In the genomic region with DNA sequence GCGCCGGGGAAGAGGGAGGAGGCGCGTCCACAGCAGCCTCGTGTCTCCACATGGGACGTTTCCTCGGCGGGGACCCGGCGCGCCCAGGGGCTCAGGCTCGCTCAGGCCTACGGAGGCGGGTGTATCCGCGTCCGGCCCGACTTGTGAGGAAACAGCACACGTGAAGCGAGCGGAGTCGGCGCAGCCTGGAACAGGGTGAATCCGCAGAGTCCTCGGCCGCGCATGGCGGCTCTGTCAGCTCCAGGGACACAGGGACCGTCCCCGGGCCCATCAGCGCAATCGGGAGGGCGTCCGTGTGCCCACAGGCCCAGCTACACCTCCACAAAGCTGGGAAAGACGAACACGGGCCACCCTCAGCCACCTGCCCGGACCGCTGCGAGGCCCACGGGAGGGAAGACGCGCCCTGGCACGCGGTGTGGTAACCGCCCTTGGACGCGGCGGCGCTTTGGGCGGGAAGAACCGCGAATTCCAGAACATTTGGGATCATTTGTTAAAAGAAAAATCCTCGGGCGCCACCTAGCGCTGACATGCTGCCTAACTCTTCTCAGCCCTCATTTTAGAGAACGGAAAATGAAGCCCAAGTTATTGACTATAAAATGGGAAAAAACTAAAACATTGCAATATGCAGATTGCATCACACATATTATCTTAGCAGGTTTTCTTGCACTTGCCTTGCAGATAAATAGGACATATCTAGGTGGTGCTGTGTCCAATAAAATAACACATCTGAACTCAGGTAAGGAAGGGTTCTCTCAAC, we compare ENCODE assay signal across 8 cellular contexts. TPM values are rescaled to one million over a fixed set of nuclear protein-coding genes. Genes with fewer than 3 reads are reported as not detected.
A peak's percentile ranks its signal among the peaks of the same experiment; 100 is the strongest.
DNase-seq lines count a peak whose midpoint lies in the region; ATAC-seq and TF ChIP-seq lines count a peak whose summit lies in the region.

No MANE protein-coding gene starts in this region.

- H3K27me3 Mint-ChIP-seq in CD8-positive, alpha-beta T cell (ENCODE audit: low read depth) = peaks cover 2% of the 10 kb centered on the region

- TF ChIP-seq CTCF in CD8-positive, alpha-beta T cell (IDR thresholded peaks at IDR 0.05) = peak; percentile 98
- TF ChIP-seq CTCF in lower leg skin (IDR thresholded peaks at IDR 0.05) = no peak

- no peaks in the 10 kb centered on the region for H3K4me1 ChIP-seq in CD8-positive, alpha-beta T cell (ENCODE audit: insufficient read depth, low read length)

- peak overlapping the region; percentile 64 for H3K27ac Mint-ChIP-seq in CD8-positive, alpha-beta T cell

- H3K4me3 ChIP-seq in CD8-positive, alpha-beta T cell (ENCODE audit: low read depth, low read length) = peak overlapping the region; percentile 59
- no peak overlapping the region for H3K4me3 ChIP-seq in lower leg skin (ENCODE audit: low read depth, poor library complexity, severe bottlenecking)

- no peak for TF ChIP-seq POLR2A in lower leg skin (IDR thresholded peaks at IDR 0.05)

- ATAC-seq in CD8-positive, alpha-beta T cell = peak; percentile 68
- peak; percentile 54 for ATAC-seq in GM21423 (IDR thresholded peaks at IDR 0.05; ENCODE audit: unreplicated experiment)
- ATAC-seq in GM18861 (IDR thresholded peaks at IDR 0.05; ENCODE audit: unreplicated experiment) = no peak

- POLR2A ChIA-PET in CD8-positive, alpha-beta T cell (lab: Charles Lee) = interaction anchor here (1.1 kb wide), 1 partner anchor 397 kb away, joined by 3 read pairs; no protein-coding TSS in a partner anchor

- CTCF ChIA-PET in CD8-positive, alpha-beta T cell (lab: Charles Lee) = interaction anchor here (0.5 to 3.7 kb wide), 30 partner anchors 11 to 620 kb away, joined by 3 to 33 read pairs (median 4); a partner anchor contains a TSS

- H3K4me3 Mint-ChIP-seq in CD8-positive, alpha-beta T cell = peak overlapping the region; percentile 82

- H3K27me3 ChIP-seq in CD8-positive, alpha-beta T cell (ENCODE audit: insufficient read depth, low read length) = no peaks in the 10 kb centered on the region

- intact Hi-C loops in CD8-positive, alpha-beta T cell (cut with DNase I, micrococcal nuclease) = loop anchor here (1.0 to 5.0 kb wide), 5 partner anchors 40 to 391 kb away; a partner anchor contains a TSS
- intact Hi-C loops in lower leg skin (cut with DNase I; ENCODE audit: low total_unique reads) = no loop called here

- H3K27ac ChIP-seq in CD8-positive, alpha-beta T cell (ENCODE audit: low read depth, low read length) = peak overlapping the region; percentile 8

- 12 to 13% methylated on average over 27 to 32 of the region's 56 CpGs for WGBS in lower leg skin, 2 donors

- no peaks in the 10 kb centered on the region for H3K36me3 ChIP-seq in CD8-positive, alpha-beta T cell (ENCODE audit: insufficient read depth, low read length)

- no peaks in the 10 kb centered on the region for H3K9me3 ChIP-seq in CD8-positive, alpha-beta T cell (ENCODE audit: low read length)

- H3K4me1 Mint-ChIP-seq in CD8-positive, alpha-beta T cell (ENCODE audit: low read depth) = peaks cover 6% of the 10 kb centered on the region

- DNase-seq in CD8-positive, alpha-beta T cell = peak; percentile 12 to 78 (median 47)
- DNase-seq in NCI-H128 (lab: John Stamatoyannopoulos, UW; ENCODE audit: unreplicated experiment) = peak; percentile 32
- DNase-seq in activated CD4-positive, alpha-beta T cell treated with anti-CD3 and anti-CD28 coated beads for 24 hours (ENCODE audit: low read depth in 2 of 2) = peak; percentile 31 to 43
- DNase-seq in dedifferentiated amniotic fluid mesenchymal stem cell (ENCODE audit: extremely low spot score) = peak; percentile 67
- DNase-seq in lower leg skin (ENCODE audit: low spot score in 2 of 2) = peak; percentile 81 to 96
- peak; percentile 21 to 54 for DNase-seq in stimulated activated CD4-positive, alpha-beta T cell treated with anti-CD3 and anti-CD28 coated beads, Interleukin-4, amount 100 ng/mL, for 48 hours (ENCODE audit: low read depth in 2 of 2)

- H3K36me3 Mint-ChIP-seq in CD8-positive, alpha-beta T cell = no peaks in the 10 kb centered on the region

- no peaks in the 10 kb centered on the region for H3K9me3 Mint-ChIP-seq in CD8-positive, alpha-beta T cell

RNA-seq across cellular contexts. Expression of a gene that starts 40.4 kb away (rescaled TPM):
- total RNA-seq in CD8-positive, alpha-beta T cell = 10 to 100 TPM; 30.7 to 33.6 TPM
- total RNA-seq in lower leg skin = 10 to 100 TPM; 15.1 to 20.5 (median 17.1) TPM

Comparison
In these comparisons a context has a peak if more than half of its experiments do, and no peak if none do; other contexts are left out.
1. DNase-seq: peak in every context shown above with its lines; median percentile 88 in lower leg skin; 67 in dedifferentiated amniotic fluid mesenchymal stem cell; 47 in CD8-positive, alpha-beta T cell; 38 in stimulated activated CD4-positive, alpha-beta T cell treated with anti-CD3 and anti-CD28 coated beads, Interleukin-4, amount 100 ng/mL, for 48 hours; 37 in activated CD4-positive, alpha-beta T cell treated with anti-CD3 and anti-CD28 coated beads for 24 hours; 32 in NCI-H128.